ENCODE assay signal across 13 cellular contexts in genomic region chr20:53834044-53834442, GRCh38.
A peak's percentile ranks its signal among the peaks of the same experiment; 100 is the strongest.
DNase-seq lines count a peak whose midpoint lies in the region; ATAC-seq and TF ChIP-seq lines count a peak whose summit lies in the region.
"Had no signal": no experiment of that assay in that cellular context is flagged by ENCODE, and none has a peak within 500 bp of the region (broad histone marks: within the 10 kb centered on the region; RNA-seq: fewer than 3 reads in every experiment).

No MANE protein-coding gene starts in this region.

- H4K20me1 ChIP-seq in H9 (ENCODE audit: control insufficient read depth, insufficient read depth, insufficient read length): no peaks in the 10 kb centered on the region

- H3K14ac ChIP-seq in H9 (ENCODE audit: insufficient read depth, low read length): no peak overlapping the region

- TF ChIP-seq CTCF in H9 (conservative IDR thresholded peaks at IDR 0.05): no peak

- H2BK12ac ChIP-seq in H9 (ENCODE audit: insufficient read length, low read depth, low read length): no peak overlapping the region

- H3K36me3 Mint-ChIP-seq in T-helper 2 cell treated with Interferon-gamma antibody and Interleukin-4, amounts not matched to agents 5 μg/mL and 100 μg/mL, for 36 hours (ENCODE audit: low read depth): peaks cover 11% of the 10 kb centered on the region
- H3K36me3 Mint-ChIP-seq in natural killer cell treated with Interleukin-12 subunit alpha and Interleukin-12 subunit beta and Interleukin-15 and Interleukin-18, amount 100 ng/mL, for 72 hours: peaks cover 5% of the 10 kb centered on the region
- H3K36me3 Mint-ChIP-seq in H9 (ENCODE audit: insufficient read depth in 1 of 3, low read depth in 3 of 3): no peaks in the 10 kb centered on the region

- no peak overlapping the region for H2BK5ac ChIP-seq in H9 (ENCODE audit: insufficient read length, low read length)

- H3K79me2 ChIP-seq in H9 (ENCODE audit: insufficient read depth, low read length): no peaks in the 10 kb centered on the region

- no peak overlapping the region for H2AFZ ChIP-seq in H9 (ENCODE audit: low read length)

- no peaks in the 10 kb centered on the region for H3K79me1 ChIP-seq in H9 (ENCODE audit: insufficient read depth, low read depth, low read length, poor library complexity, severe bottlenecking)

- H3K4me3 Mint-ChIP-seq in T-helper 2 cell treated with Interferon-gamma antibody and Interleukin-4, amounts not matched to agents 5 μg/mL and 100 μg/mL, for 36 hours: no peak overlapping the region
- H3K4me3 Mint-ChIP-seq in natural killer cell treated with Interleukin-12 subunit alpha and Interleukin-12 subunit beta and Interleukin-15 and Interleukin-18, amount 100 ng/mL, for 72 hours: no peak overlapping the region
- H3K4me3 Mint-ChIP-seq in H9: no peak overlapping the region

- H2AK5ac ChIP-seq in H9 (ENCODE audit: insufficient read length, low read length): no peak overlapping the region

- H2BK120ac ChIP-seq in H9 (ENCODE audit: low read depth, low read length, poor library complexity, severe bottlenecking): no peak overlapping the region

- no peaks in the 10 kb centered on the region for H3K23me2 ChIP-seq in H9 (ENCODE audit: insufficient read length, low read depth, low read length, poor library complexity, severe bottlenecking)

- no peak overlapping the region for H3T11ph ChIP-seq in H9 (ENCODE audit: low read length)

- H3K4me2 ChIP-seq in H9 (ENCODE audit: insufficient read depth, insufficient read length, low read length): no peak overlapping the region

- H3K18ac ChIP-seq in H9 (ENCODE audit: insufficient read length, low read depth, low read length): no peak overlapping the region

- H3K27me3 ChIP-seq in H9 (ENCODE audit: insufficient read depth, low read length): no peaks in the 10 kb centered on the region

- WGBS in H9 (ENCODE audit: extremely low coverage, insufficient read length, low lambda C conversion rate): no CpG with 5 or more reads among the region's 3 CpGs

- H3K4ac ChIP-seq in H9 (ENCODE audit: low read depth, low read length): no peak overlapping the region

- no peak overlapping the region for H3K56ac ChIP-seq in H9 (ENCODE audit: insufficient read length, low read depth, low read length)

- H4K5ac ChIP-seq in H9 (ENCODE audit: insufficient read length, low read depth, low read length): no peak overlapping the region

- no peak overlapping the region for H3K9ac ChIP-seq in H9 (ENCODE audit: extremely low read depth, insufficient read length, low read length)

- no peak for DNase-seq in T-helper 2 cell treated with Interferon-gamma antibody and Interleukin-4, amounts not matched to agents 5 μg/mL and 100 μg/mL, for 36 hours (ENCODE audit: low spot score)
- no peak for DNase-seq in natural killer cell treated with Interleukin-12 subunit alpha and Interleukin-12 subunit beta and Interleukin-15 and Interleukin-18, amount 100 ng/mL, for 72 hours (ENCODE audit: low spot score)
- no peak for DNase-seq in COR-L47 (lab: John Stamatoyannopoulos, UW)
- DNase-seq in H9: no peak
- DNase-seq: activated naive CD4-positive, alpha-beta T cell; HCEC 1CT; NCI-H2081; SIG-M5 had no signal

- H3K27me3 Mint-ChIP-seq in T-helper 2 cell treated with Interferon-gamma antibody and Interleukin-4, amounts not matched to agents 5 μg/mL and 100 μg/mL, for 36 hours (ENCODE audit: low read depth): no peaks in the 10 kb centered on the region
- H3K27me3 Mint-ChIP-seq in natural killer cell treated with Interleukin-12 subunit alpha and Interleukin-12 subunit beta and Interleukin-15 and Interleukin-18, amount 100 ng/mL, for 72 hours: no peaks in the 10 kb centered on the region
- no peaks in the 10 kb centered on the region for H3K27me3 Mint-ChIP-seq in H9 (ENCODE audit: low read depth)

- H3K9me3 Mint-ChIP-seq in T-helper 2 cell treated with Interferon-gamma antibody and Interleukin-4, amounts not matched to agents 5 μg/mL and 100 μg/mL, for 36 hours: peaks cover 14% of the 10 kb centered on the region
- no peaks in the 10 kb centered on the region for H3K9me3 Mint-ChIP-seq in natural killer cell treated with Interleukin-12 subunit alpha and Interleukin-12 subunit beta and Interleukin-15 and Interleukin-18, amount 100 ng/mL, for 72 hours
- no peaks in the 10 kb centered on the region; a peak in 3 of 5 replicates for H3K9me3 Mint-ChIP-seq in H9

- H4K8ac ChIP-seq in H9 (replicated peaks; ENCODE audit: insufficient read length, low read depth, low read length): no peak overlapping the region

- H3K23ac ChIP-seq in H9 (ENCODE audit: insufficient read length, low read depth, low read length): no peak overlapping the region

- H3K4me1 Mint-ChIP-seq in T-helper 2 cell treated with Interferon-gamma antibody and Interleukin-4, amounts not matched to agents 5 μg/mL and 100 μg/mL, for 36 hours (ENCODE audit: low read depth): peaks cover 54% of the 10 kb centered on the region
- peaks cover 41 to 47% of the 10 kb centered on the region in 2 donors for H3K4me1 Mint-ChIP-seq in natural killer cell treated with Interleukin-12 subunit alpha and Interleukin-12 subunit beta and Interleukin-15 and Interleukin-18, amount 100 ng/mL, for 72 hours (ENCODE audit: low read depth in 2 of 2)
- peaks cover 16 to 17% of the 10 kb centered on the region in 2 experiments for H3K4me1 Mint-ChIP-seq in H9

- peak overlapping the region; percentile 20 for H3K27ac Mint-ChIP-seq in T-helper 2 cell treated with Interferon-gamma antibody and Interleukin-4, amounts not matched to agents 5 μg/mL and 100 μg/mL, for 36 hours
- H3K27ac Mint-ChIP-seq in natural killer cell treated with Interleukin-12 subunit alpha and Interleukin-12 subunit beta and Interleukin-15 and Interleukin-18, amount 100 ng/mL, for 72 hours: peak overlapping the region; percentile 70 to 83
- no peak overlapping the region; a peak in 1 of 7 replicates for H3K27ac Mint-ChIP-seq in H9

- H4K91ac ChIP-seq in H9 (ENCODE audit: insufficient read length, low read depth, low read length): no peak overlapping the region

- ATAC-seq in GM18502 (IDR thresholded peaks at IDR 0.05; ENCODE audit: poor library complexity, unreplicated experiment) (peak; percentile 40), HG02973 (IDR thresholded peaks at IDR 0.05; ENCODE audit: unreplicated experiment) (peak; percentile 46), GM21390 (IDR thresholded peaks at IDR 0.05; ENCODE audit: unreplicated experiment) (no peak)
- ATAC-seq in natural killer cell treated with Interleukin-12 subunit alpha and Interleukin-12 subunit beta and Interleukin-15 and Interleukin-18, amount 100 ng/mL, for 72 hours: no peak
- ATAC-seq: activated CD4-positive, CD25-positive, alpha-beta regulatory T cell treated with anti-CD3 and anti-CD28 coated beads, Interleukin-2, amount 50 U/mL, for 24 hours had no signal

- H2BK20ac ChIP-seq in H9 (ENCODE audit: low read depth, low read length, poor library complexity, severe bottlenecking): no peak overlapping the region

- no peak overlapping the region for H3K27ac ChIP-seq in H9 (ENCODE audit: insufficient read length, low read depth, low read length)
- H3K27ac ChIP-seq: thoracic aorta had no signal

- H3K9me3 ChIP-seq in H9 (ENCODE audit: control insufficient read depth, low read depth, low read length): no peaks in the 10 kb centered on the region
- H3K9me3 ChIP-seq: thoracic aorta had no signal

- H3K4me1 ChIP-seq in H9 (ENCODE audit: insufficient read depth, low read length): 0 out of 2 replicates have a peak, but pooled peaks cover 3% of the 10 kb centered on the region

- H2BK15ac ChIP-seq in H9 (ENCODE audit: low read depth, low read length): no peak overlapping the region

Comparison
In these comparisons a context has a peak if more than half of its experiments do, and no peak if none do; other contexts are left out.
1. ATAC-seq: peak in GM18502 (single experiment) and HG02973 (single experiment); none in natural killer cell treated with Interleukin-12 subunit alpha and Interleukin-12 subunit beta and Interleukin-15 and Interleukin-18, amount 100 ng/mL, for 72 hours (0 of 2) and GM21390 (single experiment).
2. H3K27ac Mint-ChIP-seq: peak in T-helper 2 cell treated with Interferon-gamma antibody and Interleukin-4, amounts not matched to agents 5 μg/mL and 100 μg/mL, for 36 hours (single experiment) and natural killer cell treated with Interleukin-12 subunit alpha and Interleukin-12 subunit beta and Interleukin-15 and Interleukin-18, amount 100 ng/mL, for 72 hours (2 of 2); none in H9 (0 of 3).